In genomic region chr18:26089247-26090129, GRCh38 we compare ENCODE assay signal across 8 cellular contexts. TPM values are rescaled to one million over a fixed set of nuclear protein-coding genes. Genes with fewer than 3 reads are reported as not detected.
DNase-seq lines count a peak whose midpoint lies in the region; ATAC-seq lines count a peak whose summit lies in the region.

No MANE protein-coding gene starts in this region.

- H3K9me3 ChIP-seq in HAP-1, result no peaks in the 10 kb centered on the region
- no peaks in the 10 kb centered on the region for H3K9me3 ChIP-seq in trophoblast cell (ENCODE audit: insufficient read depth, low read depth, low read length)

- H3K27me3 Mint-ChIP-seq in activated T-helper 17 cell treated with anti-CD3 and anti-CD28 coated beads, Interleukin-2, amount 50 U/mL, for 72 hours, result no peaks in the 10 kb centered on the region

- peak overlapping the region; percentile 35 for H4K12ac ChIP-seq in trophoblast cell (ENCODE audit: low read depth, low read length)

- H3K4ac ChIP-seq in trophoblast cell (ENCODE audit: low read depth, low read length), result peak overlapping the region; percentile 97

- ATAC-seq in activated T-helper 17 cell treated with anti-CD3 and anti-CD28 coated beads, Interleukin-2, amount 50 U/mL, for 72 hours (replicated peaks), result peak; percentile 13

- H3K4me3 ChIP-seq in HAP-1, result peak overlapping the region; percentile 99
- H3K4me3 ChIP-seq in trophoblast cell (ENCODE audit: low read depth, low read length), result peak overlapping the region; percentile 97

- H2BK120ac ChIP-seq in trophoblast cell (ENCODE audit: insufficient read depth, low read length, poor library complexity), result peak overlapping the region; percentile 8

- H2AK5ac ChIP-seq in trophoblast cell (ENCODE audit: low read length), result no peak overlapping the region

- H3K9ac ChIP-seq in trophoblast cell (ENCODE audit: low read length), result peak overlapping the region; percentile 91

- H3K23ac ChIP-seq in trophoblast cell (ENCODE audit: low read length), result no peak overlapping the region

- peak overlapping the region; percentile 82 for H4K8ac ChIP-seq in trophoblast cell (ENCODE audit: low read depth, low read length)

- H3K14ac ChIP-seq in trophoblast cell (ENCODE audit: low read length), result peak overlapping the region; percentile 88

- in situ Hi-C loops in HAP-1 (cut with MboI; ENCODE audit: low sequenced_read_pairs), result no loop called here

- H2AFZ ChIP-seq in trophoblast cell (ENCODE audit: insufficient read depth, low read length, poor library complexity), result peak overlapping the region; percentile 6

- H3K79me2 ChIP-seq in trophoblast cell (ENCODE audit: control insufficient read depth, insufficient read depth, low read length, poor library complexity), result peaks cover 19% of the 10 kb centered on the region

- H3K36me3 Mint-ChIP-seq in activated T-helper 17 cell treated with anti-CD3 and anti-CD28 coated beads, Interleukin-2, amount 50 U/mL, for 72 hours (ENCODE audit: low read depth), result peaks cover 30% of the 10 kb centered on the region

- no peaks in the 10 kb centered on the region for H3K9me3 Mint-ChIP-seq in activated T-helper 17 cell treated with anti-CD3 and anti-CD28 coated beads, Interleukin-2, amount 50 U/mL, for 72 hours

- no peak overlapping the region for H2BK12ac ChIP-seq in trophoblast cell (ENCODE audit: low read length)

- DNase-seq in NCI-H2171 treated with DMSO at 0.1 percent for 48 hours (lab: John Stamatoyannopoulos, UW) (peak; percentile 62), NCI-H2171 (lab: John Stamatoyannopoulos, UW) (no peak), HAP-1 (ENCODE audit: low spot score in 2 of 2) (peak; percentile 32 to 36), NAMALWA (ENCODE audit: low spot score) (peak; percentile 59), glomerular visceral epithelial cell (ENCODE audit: extremely low spot score) (peak; percentile 13), trophoblast cell (peak in 1 of 2 donors; percentile 32), germinal center (ENCODE audit: low spot score) (no peak)

- peak overlapping the region; percentile 95 for H3K4me3 Mint-ChIP-seq in activated T-helper 17 cell treated with anti-CD3 and anti-CD28 coated beads, Interleukin-2, amount 50 U/mL, for 72 hours

- H3K4me2 ChIP-seq in trophoblast cell (ENCODE audit: low read length), result peak overlapping the region; percentile 93

- H3K18ac ChIP-seq in trophoblast cell (ENCODE audit: low read length), result peak overlapping the region; percentile 92

- H3K27me3 ChIP-seq in HAP-1 (ENCODE audit: low read depth), result no peaks in the 10 kb centered on the region
- H3K27me3 ChIP-seq in trophoblast cell (ENCODE audit: insufficient read depth, low read length), result no peaks in the 10 kb centered on the region

- WGBS in trophoblast cell (ENCODE audit: extremely low coverage, insufficient coverage, insufficient read length), result no CpG with 5 or more reads among the region's 36 CpGs

- peaks cover 17% of the 10 kb centered on the region for H3K79me1 ChIP-seq in trophoblast cell (ENCODE audit: low read length)

- peaks cover 20% of the 10 kb centered on the region for H3K4me1 ChIP-seq in HAP-1
- H3K4me1 ChIP-seq in trophoblast cell (ENCODE audit: control insufficient read depth in 1 of 2, insufficient read depth in 2 of 2, low read length in 2 of 2), result peaks cover 0 to 2% of the 10 kb centered on the region in 2 experiments

- peak overlapping the region; percentile 90 for H2BK5ac ChIP-seq in trophoblast cell (ENCODE audit: low read depth, low read length, poor library complexity)

- H3K27ac ChIP-seq in trophoblast cell (ENCODE audit: low read depth, low read length), result peak overlapping the region; percentile 95

- H4K91ac ChIP-seq in trophoblast cell (ENCODE audit: low read depth, low read length), result no peak overlapping the region

- H3K27ac Mint-ChIP-seq in activated T-helper 17 cell treated with anti-CD3 and anti-CD28 coated beads, Interleukin-2, amount 50 U/mL, for 72 hours, result peak overlapping the region; percentile 97

- peaks cover 19% of the 10 kb centered on the region for H3K4me1 Mint-ChIP-seq in activated T-helper 17 cell treated with anti-CD3 and anti-CD28 coated beads, Interleukin-2, amount 50 U/mL, for 72 hours

- peaks cover 20% of the 10 kb centered on the region for H3K36me3 ChIP-seq in HAP-1 (replicated peaks)
- H3K36me3 ChIP-seq in trophoblast cell (ENCODE audit: control insufficient read depth in 1 of 2, insufficient read depth in 2 of 2, low read length in 2 of 2), result peaks cover 2 to 7% of the 10 kb centered on the region in 2 experiments

RNA-seq across cellular contexts. Expression of gene SS18, which starts 0.9 kb away (rescaled TPM):
- total RNA-seq in activated T-helper 17 cell treated with anti-CD3 and anti-CD28 coated beads, Interleukin-2, amount 50 U/mL, for 72 hours, result 10 to 100 TPM; 66.3 to 74.0 TPM
- 86.9 and 90.0 TPM in 2 replicates for polyA plus RNA-seq in trophoblast cell (2013)

RNA-seq across cellular contexts. Expression of gene PSMA8, which starts 44.2 kb away (rescaled TPM):
- total RNA-seq in activated T-helper 17 cell treated with anti-CD3 and anti-CD28 coated beads, Interleukin-2, amount 50 U/mL, for 72 hours, result under 1 TPM in 1 of 2 donors, not detected in 1; 0.58 TPM
- not detected in 2 replicates for polyA plus RNA-seq in trophoblast cell (2013)

Comparison
In these comparisons a context has a peak if more than half of its experiments do, and no peak if none do; other contexts are left out.
1. DNase-seq: peak in NCI-H2171 treated with DMSO at 0.1 percent for 48 hours (single experiment), HAP-1 (2 of 2), NAMALWA (single experiment) and glomerular visceral epithelial cell (single experiment); none in NCI-H2171 (single experiment) and germinal center (single experiment).